10 cellular contexts compared by ENCODE assay signal in genomic region chr2:216765810-216766259, GRCh38.
A peak's percentile ranks its signal among the peaks of the same experiment; 100 is the strongest.
DNase-seq lines count a peak whose midpoint lies in the region; ATAC-seq and TF ChIP-seq lines count a peak whose summit lies in the region.
"Had no signal": no experiment of that assay in that cellular context is flagged by ENCODE, and none has a peak within 500 bp of the region (broad histone marks: within the 10 kb centered on the region; RNA-seq: fewer than 3 reads in every experiment).

No MANE protein-coding gene starts in this region.

- intact Hi-C loops in left colon (cut with DNase I, micrococcal nuclease) = no loop called here

- no peaks in the 10 kb centered on the region for H3K36me3 Mint-ChIP-seq in type B pancreatic cell

- peak overlapping the region; percentile 65 for H3K4me3 Mint-ChIP-seq in type B pancreatic cell

- peaks cover 9% of the 10 kb centered on the region for H3K9me3 Mint-ChIP-seq in type B pancreatic cell

- ATAC-seq in left colon = no peak

- H3K4me1 Mint-ChIP-seq in type B pancreatic cell (ENCODE audit: unreplicated experiment) = peaks cover 24% of the 10 kb centered on the region

- DNase-seq in NCI-H2107 treated with DMSO at 0.1 percent for 48 hours (lab: John Stamatoyannopoulos, UW; ENCODE audit: unreplicated experiment) (peak; percentile 72), NCI-H2107 (lab: John Stamatoyannopoulos, UW) (no peak), SK-N-DZ (ENCODE audit: low spot score) (peak; percentile 70), iPS-NIHi11 (ENCODE audit: low spot score) (peak; percentile 80), type B pancreatic cell (ENCODE audit: extremely low spot score, unreplicated experiment) (no peak), SKM-1 treated with dmso at 0.1 percent for 144 hours (lab: John Stamatoyannopoulos, UW; ENCODE audit: unreplicated experiment) (no peak), left colon (no peak), CD1c-positive myeloid dendritic cell (ENCODE audit: extremely low spot score) (no peak)
- DNase-seq: stimulated activated CD4-positive, alpha-beta T cell treated with anti-CD3 and anti-CD28 coated beads, Interleukin-4, amount 100 ng/mL, for 24 hours; WERI-Rb-1 had no signal

- H3K27ac Mint-ChIP-seq in type B pancreatic cell = peak overlapping the region; percentile 80

- TF ChIP-seq CTCF in type B pancreatic cell (conservative IDR thresholded peaks at IDR 0.05) = peak; percentile 61

- no peaks in the 10 kb centered on the region for H3K27me3 Mint-ChIP-seq in type B pancreatic cell

Comparison
In these comparisons a context has a peak if more than half of its experiments do, and no peak if none do; other contexts are left out.
1. DNase-seq: peak in NCI-H2107 treated with DMSO at 0.1 percent for 48 hours (single experiment), SK-N-DZ (single experiment) and iPS-NIHi11 (single experiment); none in NCI-H2107 (single experiment), type B pancreatic cell (single experiment), SKM-1 treated with dmso at 0.1 percent for 144 hours (single experiment), left colon (0 of 2) and CD1c-positive myeloid dendritic cell (single experiment).